ENCODE assay signal across 8 cellular contexts in the genomic region with DNA sequence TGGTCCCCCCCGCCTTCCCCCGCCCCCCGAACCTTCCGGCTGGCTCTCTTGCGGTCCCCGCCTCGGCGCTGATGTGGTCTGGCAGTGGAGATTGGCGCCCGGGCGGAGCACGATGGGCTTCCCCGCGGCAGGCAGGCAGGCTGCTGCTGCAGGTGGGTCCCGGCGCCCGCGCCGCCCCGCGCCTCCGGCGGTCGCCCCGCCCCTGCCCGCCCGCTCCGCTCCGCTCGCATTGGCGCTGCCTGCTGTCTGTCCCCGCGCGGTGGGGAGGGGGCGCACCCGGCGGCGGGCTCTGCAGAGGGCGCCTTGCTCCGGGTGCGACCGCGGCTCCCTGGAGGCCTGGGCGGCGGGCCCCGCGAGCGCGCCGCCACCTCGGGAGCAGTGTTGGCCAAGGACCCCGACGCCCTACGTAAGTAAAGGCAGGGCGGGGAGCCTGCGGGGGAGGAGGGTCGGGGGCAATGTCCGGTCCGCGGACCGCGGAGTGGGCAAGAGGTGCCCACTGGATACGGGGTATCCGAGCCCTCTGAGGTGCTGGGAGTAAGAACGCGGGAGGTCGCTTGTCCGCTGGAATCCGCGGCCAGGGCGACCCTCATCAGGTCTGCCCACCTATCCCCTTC. TPM values are rescaled to one million over a fixed set of nuclear protein-coding genes. Genes with fewer than 3 reads are reported as not detected.
DNase-seq lines count a peak whose midpoint lies in the region; ATAC-seq and TF ChIP-seq lines count a peak whose summit lies in the region.

AKAP5 (plus strand) TSS at position 292 of the 614 bp plus-strand sequence. CDS start 2,896 bp downstream, outside the sequence.

- H3K4me3 Mint-ChIP-seq in natural killer cell: peak within 1 kb of the TSS; percentile 96
- peak within 1 kb of the TSS; percentile 85 to 86 for H3K4me3 Mint-ChIP-seq in stimulated activated naive B cell treated with anti-CD40 and anti-IgM and Interleukin-4, amounts not matched to agents 10 μg/mL and 1 μg/mL and 100 μg/mL, for 72 hours

- no peaks in the 10 kb centered on the region for H3K27me3 Mint-ChIP-seq in natural killer cell (ENCODE audit: low read depth in 2 of 2)
- H3K27me3 Mint-ChIP-seq in stimulated activated naive B cell treated with anti-CD40 and anti-IgM and Interleukin-4, amounts not matched to agents 10 μg/mL and 1 μg/mL and 100 μg/mL, for 72 hours: no peaks in the 10 kb centered on the region

- intact Hi-C loops in esophagus muscularis mucosa (cut with DNase I) (no loop called here), natural killer cell (cut with micrococcal nuclease) (loop anchor here (1.0 to 5.0 kb wide), 4 partner anchors 20 to 78 kb away; partner anchors contain the start of genes MTHFD1, ZBTB1 and ZBTB25)

- no peaks in the 10 kb centered on the region for H3K27me3 ChIP-seq in esophagus muscularis mucosa

- TF ChIP-seq POLR2A in esophagus muscularis mucosa (IDR thresholded peaks at IDR 0.05; ENCODE audit: low read depth): no peak

- peak within 1 kb of the TSS; percentile 89 to 92 for H3K27ac Mint-ChIP-seq in natural killer cell
- H3K27ac Mint-ChIP-seq in stimulated activated naive B cell treated with anti-CD40 and anti-IgM and Interleukin-4, amounts not matched to agents 10 μg/mL and 1 μg/mL and 100 μg/mL, for 72 hours: peak within 1 kb of the TSS; percentile 82

- H3K27ac ChIP-seq in esophagus muscularis mucosa (replicated peaks in 1 of 4): peak within 1 kb of the TSS; percentile 74 to 83 (median 78)

- peak; percentile 22 for DNase-seq in NK-92 treated with Interleukin-12 subunit alpha and Interleukin-12 subunit beta, amount 100 ng/mL, for 24 hours (lab: John Stamatoyannopoulos, UW)
- no peak for DNase-seq in NK-92 (lab: John Stamatoyannopoulos, UW; ENCODE audit: unreplicated experiment)
- peak; percentile 85 for DNase-seq in NCI-H748 (lab: John Stamatoyannopoulos, UW; ENCODE audit: unreplicated experiment)
- DNase-seq in activated T-cell treated with anti-CD3 and anti-CD28 coated beads for 48 hours (ENCODE audit: low read depth): peak; percentile 51
- DNase-seq in esophagus muscularis mucosa (ENCODE audit: extremely low spot score): no peak
- peak; percentile 66 for DNase-seq in natural killer cell
- peak; percentile 46 for DNase-seq in stimulated activated naive B cell treated with anti-CD40 and anti-IgM and Interleukin-4, amounts not matched to agents 10 μg/mL and 1 μg/mL and 100 μg/mL, for 72 hours

- H3K4me1 Mint-ChIP-seq in natural killer cell: peaks cover 41% of the 10 kb centered on the region in 2 donors
- peaks cover 29 to 58% of the 10 kb centered on the region in 2 donors for H3K4me1 Mint-ChIP-seq in stimulated activated naive B cell treated with anti-CD40 and anti-IgM and Interleukin-4, amounts not matched to agents 10 μg/mL and 1 μg/mL and 100 μg/mL, for 72 hours

- WGBS in esophagus muscularis mucosa: 0% methylated on average over 26 of the region's 71 CpGs

- no peaks in the 10 kb centered on the region for H3K36me3 Mint-ChIP-seq in natural killer cell
- peaks cover 8 to 27% of the 10 kb centered on the region in 2 donors for H3K36me3 Mint-ChIP-seq in stimulated activated naive B cell treated with anti-CD40 and anti-IgM and Interleukin-4, amounts not matched to agents 10 μg/mL and 1 μg/mL and 100 μg/mL, for 72 hours

- ATAC-seq in HG03039 (IDR thresholded peaks at IDR 0.05; ENCODE audit: unreplicated experiment): peak; percentile 41
- peak; percentile 86 to 91 (median 88) for ATAC-seq in natural killer cell
- peak; percentile 73 to 76 for ATAC-seq in stimulated activated naive B cell treated with anti-CD40 and anti-IgM and Interleukin-4, amounts not matched to agents 10 μg/mL and 1 μg/mL and 100 μg/mL, for 72 hours (replicated peaks)

- TF ChIP-seq EP300 in esophagus muscularis mucosa (IDR thresholded peaks at IDR 0.05): no peak

- H3K9me3 Mint-ChIP-seq in natural killer cell: no peaks in the 10 kb centered on the region
- H3K9me3 Mint-ChIP-seq in stimulated activated naive B cell treated with anti-CD40 and anti-IgM and Interleukin-4, amounts not matched to agents 10 μg/mL and 1 μg/mL and 100 μg/mL, for 72 hours: no peaks in the 10 kb centered on the region

- H3K4me1 ChIP-seq in esophagus muscularis mucosa: peaks cover 5 to 18% (median 15%) of the 10 kb centered on the region in 4 donors

- H3K4me3 ChIP-seq in esophagus muscularis mucosa: peak within 1 kb of the TSS; percentile 65 to 86 (median 80)

- no peaks in the 10 kb centered on the region for H3K9me3 ChIP-seq in esophagus muscularis mucosa

- peaks cover 0 to 3% (median 0%) of the 10 kb centered on the region in 4 donors for H3K36me3 ChIP-seq in esophagus muscularis mucosa

- TF ChIP-seq CTCF in esophagus muscularis mucosa (IDR thresholded peaks at IDR 0.05) (peak in 1 of 3 experiments; percentile 12), natural killer cell (IDR thresholded peaks at IDR 0.05) (no peak)

RNA-seq across cellular contexts. Expression of gene AKAP5, which starts in this region (rescaled TPM):
- total RNA-seq in esophagus muscularis mucosa (1 to 10 TPM in 2 of 4 donors, under 1 TPM in 2; 0.45 to 2.1 (median 1.4) TPM), natural killer cell (10 to 100 TPM; 11.1 to 16.3 (median 12.0) TPM)

Comparison
In these comparisons a context has a peak if more than half of its experiments do, and no peak if none do; other contexts are left out.
1. DNase-seq: peak in NK-92 treated with Interleukin-12 subunit alpha and Interleukin-12 subunit beta, amount 100 ng/mL, for 24 hours (single experiment), NCI-H748 (single experiment), activated T-cell treated with anti-CD3 and anti-CD28 coated beads for 48 hours (single experiment), natural killer cell (single experiment) and stimulated activated naive B cell treated with anti-CD40 and anti-IgM and Interleukin-4, amounts not matched to agents 10 μg/mL and 1 μg/mL and 100 μg/mL, for 72 hours (single experiment); none in NK-92 (single experiment) and esophagus muscularis mucosa (single experiment).
2. Peak in every context shown above with its lines, with median percentiles within 50 percentile points of each other: ATAC-seq.